In the genomic region with DNA sequence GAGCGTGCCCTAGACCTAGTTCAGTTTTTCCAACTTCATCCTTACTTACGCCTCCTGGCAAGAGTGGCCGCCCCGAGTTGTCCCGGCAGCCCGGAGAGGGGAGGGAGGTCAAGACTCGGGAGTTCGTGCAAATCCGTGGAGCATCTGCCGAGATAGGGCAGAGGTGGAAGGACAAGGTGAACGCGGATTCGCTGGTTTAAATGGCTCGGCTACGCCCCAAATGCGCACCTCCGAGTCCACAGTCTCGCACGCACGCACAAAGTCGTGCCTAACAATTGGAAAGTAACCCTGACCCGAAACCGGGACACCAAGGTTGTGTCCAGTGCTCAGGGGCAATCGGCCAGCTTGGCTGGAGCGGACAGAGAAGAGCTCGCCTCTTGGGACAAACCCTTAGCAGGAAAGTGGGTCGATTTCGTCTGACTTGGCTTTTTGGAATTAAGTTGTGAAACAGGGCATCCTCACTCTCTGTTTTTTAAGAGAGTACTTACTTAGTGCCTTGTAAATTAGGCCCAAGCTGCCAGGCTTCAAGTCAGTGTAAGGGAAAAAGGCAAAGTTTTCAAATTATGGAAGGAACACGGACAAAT, we compare ENCODE assay signal across 1 cellular context.
TF ChIP-seq lines count a peak whose summit lies in the region.

No MANE protein-coding gene starts in this region.

TF ChIP-seq in H1, 55 proteins besides CTCF, POLR2A, EP300 and RAD21:
- TF ChIP-seq YY1 (IDR thresholded peaks at IDR 0.05; ENCODE audit: low read depth, low read length) (no peak), SAP30 (IDR thresholded peaks at IDR 0.05; ENCODE audit: insufficient read depth, insufficient replicate concordance, low read length) (peak; percentile 42), FOSL1 (IDR thresholded peaks at IDR 0.05; ENCODE audit: insufficient read depth, low read depth, low read length) (no peak), TEAD4 (IDR thresholded peaks at IDR 0.05; ENCODE audit: low read depth, low read length) (no peak), E2F6 (IDR thresholded peaks at IDR 0.05) (no peak), RNF2 (IDR thresholded peaks at IDR 0.05; ENCODE audit: borderline replicate concordance, low read depth, low read length, missing control alignments, poor library complexity, severe bottlenecking) (no peak), KDM1A (IDR thresholded peaks at IDR 0.05; ENCODE audit: borderline replicate concordance, low read length) (peak; percentile 61; the same call in 1 of the 2 replicates), TAF1 (IDR thresholded peaks at IDR 0.05; ENCODE audit: low read depth, low read length) (no peak), RXRA (IDR thresholded peaks at IDR 0.05; ENCODE audit: insufficient read depth, low read depth, low read length) (no peak), NRF1 (IDR thresholded peaks at IDR 0.05; ENCODE audit: low read depth, low read length) (no peak), EZH2 (IDR thresholded peaks at IDR 0.05; ENCODE audit: low read depth, low read length, severe bottlenecking) (no peak), KDM4A (IDR thresholded peaks at IDR 0.05; ENCODE audit: low read depth, low read length, severe bottlenecking) (no peak), CREB1 (IDR thresholded peaks at IDR 0.05) (no peak), CEBPB (IDR thresholded peaks at IDR 0.05; ENCODE audit: low read depth, low read length) (no peak), HDAC2 (IDR thresholded peaks at IDR 0.05; ENCODE audit: borderline replicate concordance in 1 of 2, low read depth in 2 of 2, low read length in 2 of 2) (peak in 1 of 2 experiments; percentile 25; a peak in 1 of 4 replicates), NANOG (IDR thresholded peaks at IDR 0.05; ENCODE audit: insufficient read depth, low read depth, low read length, poor library complexity, severe bottlenecking) (no peak), RBBP5 (IDR thresholded peaks at IDR 0.05; ENCODE audit: borderline replicate concordance, low read depth, low read length) (no peak)
- TF ChIP-seq, protein P1, sequence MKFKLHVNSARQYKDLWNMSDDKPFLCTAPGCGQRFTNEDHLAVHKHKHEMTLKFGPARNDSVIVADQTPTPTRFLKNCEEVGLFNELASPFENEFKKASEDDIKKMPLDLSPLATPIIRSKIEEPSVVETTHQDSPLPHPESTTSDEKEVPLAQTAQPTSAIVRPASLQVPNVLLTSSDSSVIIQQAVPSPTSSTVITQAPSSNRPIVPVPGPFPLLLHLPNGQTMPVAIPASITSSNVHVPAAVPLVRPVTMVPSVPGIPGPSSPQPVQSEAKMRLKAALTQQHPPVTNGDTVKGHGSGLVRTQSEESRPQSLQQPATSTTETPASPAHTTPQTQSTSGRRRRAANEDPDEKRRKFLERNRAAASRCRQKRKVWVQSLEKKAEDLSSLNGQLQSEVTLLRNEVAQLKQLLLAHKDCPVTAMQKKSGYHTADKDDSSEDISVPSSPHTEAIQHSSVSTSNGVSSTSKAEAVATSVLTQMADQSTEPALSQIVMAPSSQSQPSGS (IDR thresholded peaks at IDR 0.05; ENCODE audit: low read length), result 0 out of 2 replicates have a peak, but pooled peaks have one; percentile 25
